In genomic region chr12:52454411-52455201, GRCh38 we compare ENCODE assay signal across 2 cellular contexts.
TF ChIP-seq lines count a peak whose summit lies in the region.

No MANE protein-coding gene starts in this region.

TF ChIP-seq in HEK293, 187 proteins besides CTCF, POLR2A, EP300 and RAD21 (continued from another document):
- TF ChIP-seq TSHZ1 (tag by site-specific recombination; IDR thresholded peaks at IDR 0.05; ENCODE audit: borderline replicate concordance), result no peak
- TF ChIP-seq AEBP2 (tag by site-specific recombination; IDR thresholded peaks at IDR 0.05; ENCODE audit: borderline replicate concordance), result no peak
- TF ChIP-seq ZNF513 (tag by site-specific recombination; IDR thresholded peaks at IDR 0.05), result peak; percentile 94

TF ChIP-seq in SK-N-SH, 30 proteins besides CTCF, POLR2A, EP300 and RAD21 (continued from another document):
- no peak for TF ChIP-seq GABPA (IDR thresholded peaks at IDR 0.05; ENCODE audit: low read depth)
- no peak for TF ChIP-seq MAX (IDR thresholded peaks at IDR 0.05; ENCODE audit: low read depth)
- TF ChIP-seq CHD2 (IDR thresholded peaks at IDR 0.05; ENCODE audit: low read length, partially characterized antibody), result no peak
- TF ChIP-seq TCF12 (IDR thresholded peaks at IDR 0.05), result no peak
- no peak for TF ChIP-seq RXRA (IDR thresholded peaks at IDR 0.05; ENCODE audit: borderline replicate concordance, low read depth)
- TF ChIP-seq MXI1 (IDR thresholded peaks at IDR 0.05; ENCODE audit: low read depth, low read length), result no peak
- TF ChIP-seq FOXJ3 (CRISPR knock-in tag; IDR thresholded peaks at IDR 0.05), result no peak
- no peak for TF ChIP-seq PBX3 (IDR thresholded peaks at IDR 0.05)
- TF ChIP-seq YY1 (IDR thresholded peaks at IDR 0.05; ENCODE audit: low read depth), result no peak
- no peak for TF ChIP-seq TEAD4 (IDR thresholded peaks at IDR 0.05; ENCODE audit: borderline replicate concordance, insufficient read depth)
- TF ChIP-seq RCOR1 (IDR thresholded peaks at IDR 0.05; ENCODE audit: low read length), result no peak
- no peak for TF ChIP-seq RFX5 (IDR thresholded peaks at IDR 0.05; ENCODE audit: low read length)
